ENCODE assay signal across 8 cellular contexts in genomic region chr12:68686595-68687521, GRCh38. TPM values are rescaled to one million over a fixed set of nuclear protein-coding genes. Genes with fewer than 3 reads are reported as not detected.
DNase-seq lines count a peak whose midpoint lies in the region; ATAC-seq lines count a peak whose summit lies in the region.

Gene NUP107 (plus strand): TSS chr12:68686978. CDS start chr12:68687066, 88 bp downstream.

- H3K36me3 Mint-ChIP-seq in CD8-positive, alpha-beta memory T cell, result peaks cover 0 to 39% (median 6%) of the 10 kb centered on the region in 3 donors

- peaks cover 30 to 48% (median 43%) of the 10 kb centered on the region in 3 donors for H3K4me1 Mint-ChIP-seq in CD8-positive, alpha-beta memory T cell

- peak; percentile 92 for ATAC-seq in GM19468 (IDR thresholded peaks at IDR 0.05; ENCODE audit: extremely low read depth, unreplicated experiment)

- peak within 1 kb of the TSS; percentile 88 for H3K27ac ChIP-seq in CD8-positive, alpha-beta memory T cell (ENCODE audit: low read depth, low read length)
- peak within 1 kb of the TSS; percentile 67 for H3K27ac ChIP-seq in effector memory CD4-positive, alpha-beta T cell (ENCODE audit: insufficient read depth, low read length, poor library complexity, severe bottlenecking)

- H3K27ac Mint-ChIP-seq in CD8-positive, alpha-beta memory T cell, result peak within 1 kb of the TSS; percentile 88 to 100 (median 99)

- CTCF ChIA-PET in CD8-positive, alpha-beta memory T cell (lab: Charles Lee), result interaction anchor here (1.7 kb wide), 1 partner anchor 9 kb away, joined by 4 read pairs; no protein-coding TSS in a partner anchor
- CTCF ChIA-PET in activated CD8-positive, alpha-beta memory T cell treated with anti-CD3 and anti-CD28 coated beads for 36 hours (lab: Charles Lee), result interaction anchor here (0.6 kb wide), 1 partner anchor 16 kb away, joined by 3 read pairs; no protein-coding TSS in a partner anchor

- H3K27me3 ChIP-seq in CD8-positive, alpha-beta memory T cell (ENCODE audit: insufficient read depth, low read length, poor library complexity, severe bottlenecking), result no peaks in the 10 kb centered on the region
- no peaks in the 10 kb centered on the region for H3K27me3 ChIP-seq in effector memory CD4-positive, alpha-beta T cell (replicated peaks; ENCODE audit: control insufficient read depth, insufficient read depth, low read length, poor library complexity, severe bottlenecking)

- POLR2A ChIA-PET in CD8-positive, alpha-beta memory T cell (lab: Charles Lee), result interaction anchor here (1.0 to 1.4 kb wide), 2 partner anchors 59 to 122 kb away, joined by 3 read pairs; partner anchors contain the start of gene SLC35E3
- POLR2A ChIA-PET in activated CD8-positive, alpha-beta memory T cell treated with anti-CD3 and anti-CD28 coated beads for 36 hours (lab: Charles Lee), result interaction anchor here (0.5 to 1.0 kb wide), 2 partner anchors 314 to 322 kb away, joined by 3 to 6 read pairs; no protein-coding TSS in a partner anchor

- H3K9me3 ChIP-seq in CD8-positive, alpha-beta memory T cell (ENCODE audit: low read length), result no peaks in the 10 kb centered on the region
- no peaks in the 10 kb centered on the region for H3K9me3 ChIP-seq in effector memory CD4-positive, alpha-beta T cell (ENCODE audit: control insufficient read depth, low read length)

- H3K9me3 Mint-ChIP-seq in CD8-positive, alpha-beta memory T cell, result no peaks in the 10 kb centered on the region

- H3K4me3 Mint-ChIP-seq in CD8-positive, alpha-beta memory T cell, result peak within 1 kb of the TSS; percentile 94 to 100 (median 98)

- H3K4me3 ChIP-seq in CD8-positive, alpha-beta memory T cell (ENCODE audit: low read length), result peak within 1 kb of the TSS; percentile 100
- H3K4me3 ChIP-seq in effector memory CD4-positive, alpha-beta T cell (ENCODE audit: insufficient read depth, low read depth, low read length, poor library complexity, severe bottlenecking), result peak within 1 kb of the TSS; percentile 84

- H3K27me3 Mint-ChIP-seq in CD8-positive, alpha-beta memory T cell, result no peaks in the 10 kb centered on the region

- H3K4me1 ChIP-seq in CD8-positive, alpha-beta memory T cell (ENCODE audit: insufficient read depth, low read length), result peaks cover 24% of the 10 kb centered on the region
- peaks cover 17% of the 10 kb centered on the region for H3K4me1 ChIP-seq in effector memory CD4-positive, alpha-beta T cell (ENCODE audit: control insufficient read depth, insufficient read depth, low read length, poor library complexity, severe bottlenecking)

- DNase-seq in CD8-positive, alpha-beta memory T cell, result peak; percentile 94 to 99 (median 97)
- DNase-seq in HS-5 (ENCODE audit: low read depth) (peak; percentile 98), lung microvascular endothelial cell (ENCODE audit: low read depth in 2 of 2) (peak; percentile 99 to 100)
- peak; percentile 91 for DNase-seq in NK-92 treated with Interleukin-12 subunit alpha and Interleukin-12 subunit beta, amount 100 ng/mL, for 24 hours (lab: John Stamatoyannopoulos, UW)
- DNase-seq in effector memory CD4-positive, alpha-beta T cell, result peak; percentile 93 to 99 (median 94)
- DNase-seq in stimulated activated CD4-positive, alpha-beta T cell treated with anti-CD3 and anti-CD28 coated beads, TNF-alpha, amount 100 ng/mL, for 48 hours (ENCODE audit: low read depth in 3 of 3), result peak; percentile 94 to 98 (median 96)

- peaks cover 17% of the 10 kb centered on the region for H3K36me3 ChIP-seq in CD8-positive, alpha-beta memory T cell (ENCODE audit: insufficient read depth, low read length)
- peaks cover 11% of the 10 kb centered on the region for H3K36me3 ChIP-seq in effector memory CD4-positive, alpha-beta T cell (ENCODE audit: control insufficient read depth, insufficient read depth, low read length)

RNA-seq across cellular contexts. Expression of gene NUP107, which starts in this region (rescaled TPM):
- 100 to 1,000 TPM; 120 to 132 TPM for total RNA-seq in CD8-positive, alpha-beta memory T cell
- 25.3 TPM for polyA plus RNA-seq in CD8-positive, alpha-beta memory T cell
- 100 to 1,000 TPM; 149 to 151 TPM for total RNA-seq in activated CD8-positive, alpha-beta memory T cell treated with anti-CD3 and anti-CD28 coated beads for 36 hours
- 21.0 and 31.4 TPM in 2 replicates for total RNA-seq in lung microvascular endothelial cell

Comparison
In these comparisons a context has a peak if more than half of its experiments do, and no peak if none do; other contexts are left out.
1. Peak in every context shown above with its lines: DNase-seq, ATAC-seq, H3K4me3 ChIP-seq and H3K27ac ChIP-seq.